Comparison of ENCODE assay signal across 10 cellular contexts in genomic region chr4:128830906-128831525, GRCh38. TPM values are rescaled to one million over a fixed set of nuclear protein-coding genes. Genes with fewer than 3 reads are reported as not detected.
A peak's percentile ranks its signal among the peaks of the same experiment; 100 is the strongest.
DNase-seq lines count a peak whose midpoint lies in the region; ATAC-seq and TF ChIP-seq lines count a peak whose summit lies in the region.
"Had no signal": no experiment of that assay in that cellular context is flagged by ENCODE, and none has a peak within 500 bp of the region (broad histone marks: within the 10 kb centered on the region; RNA-seq: fewer than 3 reads in every experiment).

No MANE protein-coding gene starts in this region.

- H2AFZ ChIP-seq in Karpas-422 (ENCODE audit: low read length): no peak overlapping the region

- ATAC-seq in GM18867 (IDR thresholded peaks at IDR 0.05; ENCODE audit: unreplicated experiment) (peak; percentile 32), T-cell (replicated peaks in 1 of 4) (no peak)

- peaks cover 2% of the 10 kb centered on the region for H3K27me3 Mint-ChIP-seq in endothelial cell (ENCODE audit: unreplicated experiment)
- H3K27me3 Mint-ChIP-seq in T-cell: no peaks in the 10 kb centered on the region

- H3K4me3 Mint-ChIP-seq in endothelial cell (ENCODE audit: unreplicated experiment) (no peak overlapping the region), T-cell (peak overlapping the region in 1 of 3 donors; percentile 22)

- H3K9me3 Mint-ChIP-seq in endothelial cell (ENCODE audit: unreplicated experiment) (no peaks in the 10 kb centered on the region), T-cell (peaks cover 0 to 6% (median 0%) of the 10 kb centered on the region in 3 donors)

- H4K20me1 ChIP-seq in Karpas-422 (ENCODE audit: insufficient read depth, low read depth, low read length): peaks cover 44% of the 10 kb centered on the region

- peak overlapping the region; percentile 13 for H3K4me2 ChIP-seq in Karpas-422 (ENCODE audit: low read depth, low read length, poor library complexity, severe bottlenecking)

- H3K27me3 ChIP-seq in Karpas-422 (ENCODE audit: low read length) (no peaks in the 10 kb centered on the region), BE2C (no peaks in the 10 kb centered on the region)

- H3K4me3 ChIP-seq in Karpas-422 (ENCODE audit: low read length) (no peak overlapping the region), BE2C (ENCODE audit: low read depth, low read length) (no peak overlapping the region)

- H3K9me3 ChIP-seq in Karpas-422 (ENCODE audit: low read length): no peaks in the 10 kb centered on the region
- no peaks in the 10 kb centered on the region for H3K9me3 ChIP-seq in BE2C

- CTCF ChIA-PET in T-cell (lab: Charles Lee): interaction anchor here in 1 of 2 donors (0.6 kb wide), 1 partner anchor 25 kb away, joined by 3 read pairs; no protein-coding TSS in a partner anchor

- peak overlapping the region; percentile 19 for H3K27ac ChIP-seq in Karpas-422 (ENCODE audit: low read length)

- H3K27ac Mint-ChIP-seq in endothelial cell (ENCODE audit: unreplicated experiment) (peak overlapping the region; percentile 83), T-cell (peak overlapping the region in 1 of 2 donors; percentile 30)

- POLR2A ChIA-PET in T-cell (lab: Charles Lee): no interaction called here

- no peaks in the 10 kb centered on the region for H3K9me2 ChIP-seq in Karpas-422 (replicated peaks; ENCODE audit: insufficient read depth, low read length)

- H3K36me3 Mint-ChIP-seq in endothelial cell (ENCODE audit: low read depth, unreplicated experiment) (peaks cover 11% of the 10 kb centered on the region), T-cell (peaks cover 45% of the 10 kb centered on the region)

- no peak overlapping the region for H3K9ac ChIP-seq in Karpas-422 (ENCODE audit: low read length)

- TF ChIP-seq CTCF in endothelial cell (IDR thresholded peaks at IDR 0.05; ENCODE audit: unreplicated experiment): no peak
- TF ChIP-seq CTCF in BE2C (IDR thresholded peaks at IDR 0.05; ENCODE audit: low read depth, low read length): no peak

- H3K4me1 Mint-ChIP-seq in endothelial cell (ENCODE audit: unreplicated experiment) (peaks cover 38% of the 10 kb centered on the region), T-cell (peaks cover 77 to 85% (median 82%) of the 10 kb centered on the region in 3 donors)

- H3K79me2 ChIP-seq in Karpas-422 (ENCODE audit: low read length): peaks cover 100% of the 10 kb centered on the region

- H3K36me3 ChIP-seq in Karpas-422 (ENCODE audit: insufficient read depth, low read length): peaks cover 44% of the 10 kb centered on the region
- H3K36me3 ChIP-seq in BE2C: no peaks in the 10 kb centered on the region; the same call in none of the 2 replicates

- H3K4me1 ChIP-seq in Karpas-422 (ENCODE audit: low read length) (peaks cover 66% of the 10 kb centered on the region), BE2C (peaks cover 6% of the 10 kb centered on the region; the same call in 1 of the 2 replicates)

- DNase-seq in Karpas-422: no peak
- DNase-seq in endothelial cell (ENCODE audit: low spot score): no peak
- DNase-seq in retina: peak; percentile 8
- no peak for DNase-seq in T-cell
- no peak for DNase-seq in BE2C
- DNase-seq in COLO829 (ENCODE audit: low spot score): no peak
- DNase-seq: amniotic stem cell; NCI-H1694; stimulated activated CD4-positive, alpha-beta T cell treated with anti-CD3 and anti-CD28 coated beads, Interleukin-2, amount 100 ng/mL, for 48 hours had no signal

RNA-seq across cellular contexts. Expression of gene JADE1, which starts 21.5 kb away (rescaled TPM):
- 31.5 and 43.0 TPM in 2 replicates for total RNA-seq in Karpas-422 (2014; rRNA removed; shearing (Covaris generic); ENCODE audit: low replicate concordance)
- 18.2 TPM for total RNA-seq in endothelial cell (ENCODE audit: unreplicated experiment)
- total RNA-seq in T-cell: 10 to 100 TPM; 51.3 to 63.0 (median 56.6) TPM
- polyA plus RNA-seq in BE2C (2012; ENCODE audit: insufficient read depth, insufficient read length, low read depth): 27.5 TPM
